9 cellular contexts compared by ENCODE assay signal in genomic region chr6:151070666-151071065, GRCh38.
DNase-seq lines count a peak whose midpoint lies in the region; ATAC-seq and TF ChIP-seq lines count a peak whose summit lies in the region.
"Had no signal": no experiment of that assay in that cellular context is flagged by ENCODE, and none has a peak within 500 bp of the region (broad histone marks: within the 10 kb centered on the region; RNA-seq: fewer than 3 reads in every experiment).

No MANE protein-coding gene starts in this region.

- H3K4me3 ChIP-seq in esophagus (ENCODE audit: low read depth in 1 of 2, low read length in 2 of 2) (no peak overlapping the region), mesenchymal stem cell (ENCODE audit: insufficient read depth in 1 of 2, low read depth in 1 of 2, low read length in 2 of 2) (peak overlapping the region in 1 of 2 experiments; percentile 74), upper lobe of right lung (peak overlapping the region; percentile 21)

- H3K79me1 ChIP-seq in mesenchymal stem cell (replicated peaks; ENCODE audit: low read length, poor library complexity, severe bottlenecking), result peaks cover 11% of the 10 kb centered on the region

- no peaks in the 10 kb centered on the region for H3K27me3 ChIP-seq in esophagus (ENCODE audit: control insufficient read depth in 1 of 2, insufficient read depth in 2 of 2, low read length in 2 of 2)
- no peaks in the 10 kb centered on the region for H3K27me3 ChIP-seq in mesenchymal stem cell (ENCODE audit: control insufficient read depth in 1 of 2, insufficient read depth in 1 of 2, low read length in 2 of 2)
- no peaks in the 10 kb centered on the region for H3K27me3 ChIP-seq in upper lobe of right lung

- no peak overlapping the region for H2BK5ac ChIP-seq in mesenchymal stem cell (ENCODE audit: low read depth, low read length, poor library complexity, severe bottlenecking)

- H3K23ac ChIP-seq in mesenchymal stem cell (ENCODE audit: low read length in 2 of 2), result no peak overlapping the region

- intact Hi-C loops in upper lobe of right lung (cut with DNase I), result no loop called here

- H2BK15ac ChIP-seq in mesenchymal stem cell (ENCODE audit: low read depth, poor library complexity, severe bottlenecking), result no peak overlapping the region

- H3K9ac ChIP-seq in mesenchymal stem cell (ENCODE audit: low read length), result peak overlapping the region; percentile 86

- H2BK120ac ChIP-seq in mesenchymal stem cell (ENCODE audit: low read depth, low read length), result no peak overlapping the region

- H3K27ac ChIP-seq in esophagus (ENCODE audit: low read depth in 2 of 2, low read length in 1 of 2) (peak overlapping the region; percentile 40 to 64), mesenchymal stem cell (ENCODE audit: low read length, poor library complexity, severe bottlenecking) (peak overlapping the region; percentile 30), upper lobe of right lung (peak overlapping the region; percentile 63)

- H3K4me1 ChIP-seq in esophagus (ENCODE audit: control insufficient read depth in 2 of 2, insufficient read depth in 2 of 2, low read length in 1 of 2) (no peaks in the 10 kb centered on the region), mesenchymal stem cell (ENCODE audit: control insufficient read depth, insufficient read depth, low read depth, low read length) (peaks cover 15% of the 10 kb centered on the region), upper lobe of right lung (peaks cover 16% of the 10 kb centered on the region)

- H3K4ac ChIP-seq in mesenchymal stem cell (ENCODE audit: low read depth in 1 of 2, low read length in 2 of 2), result peak overlapping the region in 1 of 2 experiments; percentile 26

- no peak overlapping the region for H4K8ac ChIP-seq in mesenchymal stem cell (ENCODE audit: low read length)

- H3K18ac ChIP-seq in mesenchymal stem cell (ENCODE audit: low read depth in 1 of 2, low read length in 2 of 2), result peak overlapping the region in 1 of 2 experiments; percentile 21

- no peak for ATAC-seq in upper lobe of right lung
- ATAC-seq in GM21737 (IDR thresholded peaks at IDR 0.05; ENCODE audit: unreplicated experiment), result no peak
- ATAC-seq: activated CD4-positive, CD25-positive, alpha-beta regulatory T cell treated with anti-CD3 and anti-CD28 coated beads, Interleukin-2, amount 50 U/mL, for 24 hours had no signal

- H2AK5ac ChIP-seq in mesenchymal stem cell (ENCODE audit: low read length, severe bottlenecking), result peak overlapping the region; percentile 7

- H3K36me3 ChIP-seq in esophagus (ENCODE audit: control insufficient read depth in 2 of 2, insufficient read depth in 2 of 2, low read length in 1 of 2), result no peaks in the 10 kb centered on the region
- peaks cover 0 to 3% of the 10 kb centered on the region in 2 experiments for H3K36me3 ChIP-seq in mesenchymal stem cell (ENCODE audit: control insufficient read depth in 1 of 2, insufficient read depth in 2 of 2, low read depth in 1 of 2, low read length in 2 of 2)
- no peaks in the 10 kb centered on the region for H3K36me3 ChIP-seq in upper lobe of right lung

- H3K9me3 ChIP-seq in esophagus (ENCODE audit: control insufficient read depth in 2 of 2, insufficient read depth in 1 of 2, low read depth in 1 of 2, low read length in 1 of 2) (no peaks in the 10 kb centered on the region), mesenchymal stem cell (ENCODE audit: control insufficient read depth, low read length) (no peaks in the 10 kb centered on the region), upper lobe of right lung (no peaks in the 10 kb centered on the region)

- TF ChIP-seq CTCF in upper lobe of right lung (IDR thresholded peaks at IDR 0.05), result no peak

- no peak overlapping the region for H3K14ac ChIP-seq in mesenchymal stem cell (ENCODE audit: low read length in 2 of 2)

- 49 to 68% methylated on average over 2 of the region's 2 CpGs for WGBS in esophagus, 2 donors
- 60% methylated on average over 1 of the region's 2 CpGs for WGBS in mesenchymal stem cell

- no peak overlapping the region for H4K91ac ChIP-seq in mesenchymal stem cell (ENCODE audit: low read length)

- DNase-seq in activated CD8-positive, alpha-beta memory T cell treated with anti-CD3 and anti-CD28 coated beads, Interleukin-2, amount 50 U/mL, for 48 hours, result peak; percentile 3
- DNase-seq in activated CD8-positive, alpha-beta memory T cell treated with anti-CD3 and anti-CD28 coated beads, Interleukin-2, amount 50 U/mL, for 4 hours, result no peak
- DNase-seq in mesenchymal stem cell, result peak; percentile 61
- DNase-seq in upper lobe of right lung, result no peak
- no peak for DNase-seq in NCI-H1048 (lab: John Stamatoyannopoulos, UW)
- DNase-seq in activated CD4-positive, CD25-positive, alpha-beta regulatory T cell treated with anti-CD3 and anti-CD28 coated beads, Interleukin-2, amount 50 U/mL, for 72 hours, result no peak

- no peak overlapping the region for H2BK12ac ChIP-seq in mesenchymal stem cell (ENCODE audit: low read length in 2 of 2)

- H3K4me2 ChIP-seq in mesenchymal stem cell (ENCODE audit: low read length, poor library complexity, severe bottlenecking), result no peak overlapping the region

- H2AFZ ChIP-seq in mesenchymal stem cell (ENCODE audit: low read depth, low read length), result no peak overlapping the region

Comparison
In these comparisons a context has a peak if more than half of its experiments do, and no peak if none do; other contexts are left out.
1. DNase-seq: peak in activated CD8-positive, alpha-beta memory T cell treated with anti-CD3 and anti-CD28 coated beads, Interleukin-2, amount 50 U/mL, for 48 hours (single experiment) and mesenchymal stem cell (single experiment); none in activated CD8-positive, alpha-beta memory T cell treated with anti-CD3 and anti-CD28 coated beads, Interleukin-2, amount 50 U/mL, for 4 hours (single experiment), upper lobe of right lung (single experiment), NCI-H1048 (single experiment) and activated CD4-positive, CD25-positive, alpha-beta regulatory T cell treated with anti-CD3 and anti-CD28 coated beads, Interleukin-2, amount 50 U/mL, for 72 hours (single experiment).
2. Peak in every context shown above with its lines, with median percentiles within 50 percentile points of each other: H3K27ac ChIP-seq.